In the genomic region with DNA sequence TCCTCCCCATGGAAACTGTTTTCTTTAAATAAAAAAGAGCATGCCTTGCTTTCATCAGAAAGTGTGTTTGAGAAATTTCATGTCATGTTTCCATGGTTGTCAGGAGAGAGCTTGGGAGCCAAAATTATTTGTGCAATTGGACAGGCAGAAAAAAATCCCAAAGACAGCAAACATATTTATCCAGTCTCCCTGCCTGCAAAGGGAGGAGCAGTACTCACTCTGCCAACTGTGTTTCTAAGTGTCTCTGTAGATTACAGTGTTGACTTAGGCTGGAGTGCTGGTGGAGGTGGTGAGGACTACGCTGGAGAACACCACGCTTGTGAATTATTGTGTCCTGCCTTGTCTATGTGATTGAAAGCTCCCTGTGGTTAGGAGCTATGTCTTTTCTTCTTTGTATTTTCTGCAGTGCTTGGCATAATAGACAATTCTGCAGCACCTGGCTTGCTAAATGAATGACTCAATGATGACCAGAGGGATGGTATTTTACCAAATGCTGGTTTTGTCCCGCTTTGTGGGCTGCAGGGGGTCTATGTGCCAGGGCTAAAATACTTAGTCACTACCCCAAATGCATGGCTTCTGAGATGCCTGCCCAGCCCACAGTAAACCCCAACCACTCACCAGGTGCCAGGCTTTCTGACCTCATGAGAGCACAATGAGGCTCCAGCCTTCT, we compare ENCODE assay signal across 11 cellular contexts. TPM values are rescaled to one million over a fixed set of nuclear protein-coding genes. Genes with fewer than 3 reads are reported as not detected.
DNase-seq lines count a peak whose midpoint lies in the region; ATAC-seq and TF ChIP-seq lines count a peak whose summit lies in the region.
"Had no signal": no experiment of that assay in that cellular context is flagged by ENCODE, and none has a peak within 500 bp of the region (broad histone marks: within the 10 kb centered on the region; RNA-seq: fewer than 3 reads in every experiment).

No MANE protein-coding gene starts in this region.

- intact Hi-C loops in left ventricle myocardium inferior (cut with micrococcal nuclease), result no loop called here
- intact Hi-C loops in gastrocnemius medialis (cut with DNase I; ENCODE audit: low total_unique reads), result no loop called here

- H3K9me3 ChIP-seq in left ventricle myocardium inferior (replicated peaks) (no peaks in the 10 kb centered on the region), gastrocnemius medialis (no peaks in the 10 kb centered on the region), Peyer's patch (no peaks in the 10 kb centered on the region)

- DNase-seq in HT-29 (ENCODE audit: low spot score) (peak; percentile 17), left ventricle myocardium inferior (no peak), gastrocnemius medialis (peak in 1 of 2 donors; percentile 33), Peyer's patch (no peak), GM19240 (ENCODE audit: insufficient read length, low spot score) (no peak)
- DNase-seq: activated T-cell treated with anti-CD3 and anti-CD28 coated beads, Interleukin-2, amount 50 U/mL, for 72 hours had no signal

- TF ChIP-seq POLR2A in gastrocnemius medialis (IDR thresholded peaks at IDR 0.05) (no peak), Peyer's patch (IDR thresholded peaks at IDR 0.05) (no peak)

- no peak for TF ChIP-seq CTCF in VCaP (conservative IDR thresholded peaks at IDR 0.05)
- no peak for TF ChIP-seq CTCF in left ventricle myocardium inferior (IDR thresholded peaks at IDR 0.05; ENCODE audit: borderline replicate concordance)
- no peak for TF ChIP-seq CTCF in gastrocnemius medialis (IDR thresholded peaks at IDR 0.05 in 4 of 5, conservative IDR thresholded peaks at IDR 0.05 in 1 of 5)
- TF ChIP-seq CTCF in Peyer's patch (IDR thresholded peaks at IDR 0.05), result no peak

- H3K27ac ChIP-seq in VCaP (peak overlapping the region; percentile 37), left ventricle myocardium inferior (replicated peaks) (peak overlapping the region; percentile 74), gastrocnemius medialis (peak overlapping the region in 3 of 4 donors; percentile 32 to 73 (median 67)), Peyer's patch (peak overlapping the region in 1 of 4 donors; percentile 59)
- H3K27ac ChIP-seq: KMS-11 had no signal

- ATAC-seq in gastrocnemius medialis (peak; percentile 54 to 55), GM18858 (IDR thresholded peaks at IDR 0.05; ENCODE audit: unreplicated experiment) (no peak), HG02588 (IDR thresholded peaks at IDR 0.05; ENCODE audit: unreplicated experiment) (no peak)
- ATAC-seq: activated T-cell treated with anti-CD3 and anti-CD28 coated beads, Interleukin-2, amount 50 U/mL, for 72 hours had no signal

- in situ Hi-C loops in gastrocnemius medialis (cut with MboI; ENCODE audit: low sequenced_read_pairs in 4 of 4), result no loop called here

- H3K27me3 ChIP-seq in left ventricle myocardium inferior (ENCODE audit: low read depth), result no peaks in the 10 kb centered on the region
- no peaks in the 10 kb centered on the region for H3K27me3 ChIP-seq in gastrocnemius medialis
- H3K27me3 ChIP-seq in Peyer's patch, result no peaks in the 10 kb centered on the region

- H3K4me1 ChIP-seq in left ventricle myocardium inferior (peaks cover 22% of the 10 kb centered on the region), gastrocnemius medialis (peaks cover 24 to 26% of the 10 kb centered on the region in 2 donors), Peyer's patch (no peaks in the 10 kb centered on the region)

- H3K4me3 ChIP-seq in left ventricle myocardium inferior (no peak overlapping the region), gastrocnemius medialis (no peak overlapping the region), Peyer's patch (no peak overlapping the region)
- H3K4me3 ChIP-seq: coronary artery had no signal

- H3K36me3 ChIP-seq in left ventricle myocardium inferior (no peaks in the 10 kb centered on the region), gastrocnemius medialis (no peaks in the 10 kb centered on the region), Peyer's patch (no peaks in the 10 kb centered on the region)

RNA-seq across cellular contexts. Expression of a gene that starts 50.8 kb away (rescaled TPM):
- total RNA-seq in HT-29 (2014; rRNA removed; shearing (Covaris generic)), result not detected in 2 replicates
- total RNA-seq in left ventricle myocardium inferior (6.7 TPM), gastrocnemius medialis (1 to 10 TPM; 3.7 to 7.4 (median 4.6) TPM), Peyer's patch (10 to 100 TPM in 3 of 4 donors, 1 to 10 TPM in 1; 4.2 to 31.4 (median 13.2) TPM)

Comparison
In these comparisons a context has a peak if more than half of its experiments do, and no peak if none do; other contexts are left out.
1. ATAC-seq: peak in gastrocnemius medialis (2 of 2); none in GM18858 (single experiment) and HG02588 (single experiment).